ENCODE assay signal across 1 cellular context in the genomic region with DNA sequence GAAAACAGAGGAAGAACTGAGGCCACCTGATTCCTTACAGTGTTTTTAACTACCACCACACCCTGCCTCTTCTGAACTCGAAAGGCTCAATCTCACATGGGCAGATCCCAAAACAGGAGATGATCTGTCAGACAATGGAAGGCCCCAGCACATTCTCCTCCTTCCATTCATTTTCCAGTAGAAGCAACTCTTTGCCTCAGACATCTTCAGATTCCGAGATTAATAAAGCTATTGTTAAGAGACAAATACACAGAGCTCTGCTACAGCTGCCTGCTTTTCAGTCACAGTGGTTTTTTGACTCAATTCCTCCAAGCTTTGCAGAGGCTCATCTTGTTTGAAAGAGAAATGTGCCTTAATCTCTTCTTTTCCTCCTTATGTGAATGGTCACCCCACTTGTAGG.
TF ChIP-seq lines count a peak whose summit lies in the region.

No MANE protein-coding gene starts in this region.

TF ChIP-seq in H1, 55 proteins besides CTCF, POLR2A, EP300 and RAD21 (continued from another document):
- TF ChIP-seq ATF3 (IDR thresholded peaks at IDR 0.05; ENCODE audit: insufficient read depth, low read depth, low read length) (no peak), CREB1 (IDR thresholded peaks at IDR 0.05) (no peak), CHD2 (IDR thresholded peaks at IDR 0.05; ENCODE audit: low read length) (no peak), TBP (IDR thresholded peaks at IDR 0.05; ENCODE audit: low read depth, low read length) (no peak), JUN (IDR thresholded peaks at IDR 0.05; ENCODE audit: low read depth, low read length) (no peak), POU5F1 (IDR thresholded peaks at IDR 0.05; ENCODE audit: low read depth, low read length) (no peak), SIN3A (conservative IDR thresholded peaks at IDR 0.05 in 1 of 2, IDR thresholded peaks at IDR 0.05 in 1 of 2; ENCODE audit: low read depth in 1 of 2, low read length in 2 of 2) (no peak), RXRA (IDR thresholded peaks at IDR 0.05; ENCODE audit: insufficient read depth, low read depth, low read length) (no peak), FOSL1 (IDR thresholded peaks at IDR 0.05; ENCODE audit: insufficient read depth, low read depth, low read length) (no peak), POLR2AphosphoS5 (IDR thresholded peaks at IDR 0.05; ENCODE audit: low read depth, low read length) (no peak), SRF (IDR thresholded peaks at IDR 0.05; ENCODE audit: low read depth, low read length) (no peak), EZH2 (IDR thresholded peaks at IDR 0.05; ENCODE audit: low read depth, low read length, severe bottlenecking) (no peak), SP2 (IDR thresholded peaks at IDR 0.05; ENCODE audit: low read length) (no peak)
- TF ChIP-seq, protein P1, sequence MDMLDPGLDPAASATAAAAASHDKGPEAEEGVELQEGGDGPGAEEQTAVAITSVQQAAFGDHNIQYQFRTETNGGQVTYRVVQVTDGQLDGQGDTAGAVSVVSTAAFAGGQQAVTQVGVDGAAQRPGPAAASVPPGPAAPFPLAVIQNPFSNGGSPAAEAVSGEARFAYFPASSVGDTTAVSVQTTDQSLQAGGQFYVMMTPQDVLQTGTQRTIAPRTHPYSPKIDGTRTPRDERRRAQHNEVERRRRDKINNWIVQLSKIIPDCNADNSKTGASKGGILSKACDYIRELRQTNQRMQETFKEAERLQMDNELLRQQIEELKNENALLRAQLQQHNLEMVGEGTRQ (IDR thresholded peaks at IDR 0.05; ENCODE audit: low read length) = no peak
TF ChIP-seq in H1: peak in this region for 0.
